27 cellular contexts compared by ENCODE assay signal in the genomic region with DNA sequence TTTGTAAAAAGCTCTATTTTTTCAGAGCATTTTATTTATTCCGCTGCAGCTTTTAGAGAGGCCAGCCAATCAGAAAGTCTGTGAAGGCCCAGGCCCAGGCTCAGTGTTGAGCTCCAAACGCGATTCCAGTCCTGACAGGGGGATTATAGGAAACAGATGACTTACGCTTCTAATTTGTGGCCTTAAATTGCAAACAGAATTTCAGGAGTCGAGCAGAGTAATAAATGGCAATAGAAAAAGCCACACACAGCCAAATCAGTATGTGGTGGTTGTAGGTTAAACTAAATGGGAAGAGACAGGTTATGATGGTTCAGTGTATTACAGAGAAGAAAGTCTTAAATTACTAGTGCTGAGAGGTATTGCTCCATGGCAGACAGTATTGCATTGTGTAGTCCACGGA.
DNase-seq lines count a peak whose midpoint lies in the region; ATAC-seq and TF ChIP-seq lines count a peak whose summit lies in the region.
"Had no signal": no experiment of that assay in that cellular context is flagged by ENCODE, and none has a peak within 500 bp of the region (broad histone marks: within the 10 kb centered on the region; RNA-seq: fewer than 3 reads in every experiment).

No MANE protein-coding gene starts in this region.

- TF ChIP-seq RAD21 in SK-N-SH (IDR thresholded peaks at IDR 0.05; ENCODE audit: low read length) = 0 out of 2 replicates have a peak, but pooled peaks have one; percentile 10

- TF ChIP-seq EP300 in SK-N-SH (IDR thresholded peaks at IDR 0.05; ENCODE audit: borderline replicate concordance in 1 of 2, low read depth in 1 of 2, low read length in 1 of 2) = peak in 1 of 2 experiments; percentile 67; a peak in 2 of 4 replicates
- no peak for TF ChIP-seq EP300 in ovary (IDR thresholded peaks at IDR 0.05)

- H3K4me1 ChIP-seq in GM23338 (ENCODE audit: insufficient read depth) = peaks cover 11% of the 10 kb centered on the region
- H3K4me1 ChIP-seq in SK-N-SH (ENCODE audit: control insufficient read depth in 1 of 2, insufficient read depth in 2 of 2, low read depth in 1 of 2, low read length in 1 of 2) = peaks cover 10 to 11% of the 10 kb centered on the region in 2 experiments; a peak in 3 of 4 replicates
- H3K4me1 ChIP-seq in hepatocyte (ENCODE audit: insufficient read depth) = no peaks in the 10 kb centered on the region
- H3K4me1 ChIP-seq in skeletal muscle satellite cell (ENCODE audit: control insufficient read depth, insufficient read depth, low read length) = peaks cover 16% of the 10 kb centered on the region
- H3K4me1 ChIP-seq in ovary (ENCODE audit: insufficient read depth) = no peaks in the 10 kb centered on the region
- no peaks in the 10 kb centered on the region for H3K4me1 ChIP-seq in OCI-LY7 (ENCODE audit: insufficient read depth, low read length, poor library complexity, severe bottlenecking)
- H3K4me1 ChIP-seq in aorta (ENCODE audit: control insufficient read depth in 1 of 2, insufficient read depth in 2 of 2, low read length in 2 of 2) = no peaks in the 10 kb centered on the region
- H3K4me1 ChIP-seq: foreskin keratinocyte, prostate gland had no signal

- H3K36me3 Mint-ChIP-seq in GM23338 (ENCODE audit: low read depth) = no peaks in the 10 kb centered on the region
- H3K36me3 Mint-ChIP-seq: CD8-positive, alpha-beta memory T cell had no signal

- H3K9me3 Mint-ChIP-seq in GM23338 = no peaks in the 10 kb centered on the region
- H3K9me3 Mint-ChIP-seq: activated T-cell treated with anti-CD3 and anti-CD28 coated beads, Interleukin-2, amount 50 U/mL, for 4 hours; CD8-positive, alpha-beta memory T cell had no signal

- H3K36me3 ChIP-seq in GM23338 (ENCODE audit: insufficient read depth) = no peaks in the 10 kb centered on the region
- H3K36me3 ChIP-seq in SK-N-SH (replicated peaks in 1 of 2; ENCODE audit: control insufficient read depth in 1 of 2, insufficient read depth in 2 of 2, low read length in 1 of 2) = no peaks in the 10 kb centered on the region
- H3K36me3 ChIP-seq in hepatocyte (replicated peaks; ENCODE audit: insufficient read depth, low read depth) = no peaks in the 10 kb centered on the region
- H3K36me3 ChIP-seq in skeletal muscle satellite cell (ENCODE audit: insufficient read depth, low read length) = no peaks in the 10 kb centered on the region
- no peaks in the 10 kb centered on the region for H3K36me3 ChIP-seq in ovary
- H3K36me3 ChIP-seq in OCI-LY7 (ENCODE audit: insufficient read depth, low read length) = no peaks in the 10 kb centered on the region
- H3K36me3 ChIP-seq in aorta (ENCODE audit: control insufficient read depth in 1 of 2, insufficient read depth in 2 of 2, low read length in 1 of 2) = no peaks in the 10 kb centered on the region
- H3K36me3 ChIP-seq: brain microvascular endothelial cell, neutrophil, prostate gland, upper lobe of left lung had no signal

- no peak overlapping the region for H3K4me3 Mint-ChIP-seq in GM23338
- H3K4me3 Mint-ChIP-seq: activated CD4-positive, alpha-beta T cell treated with anti-CD3 and anti-CD28 coated beads for 36 hours; activated T-cell treated with anti-CD3 and anti-CD28 coated beads, Interleukin-2, amount 50 U/mL, for 4 hours; CD8-positive, alpha-beta memory T cell had no signal

- no TSS peak for BruUV-seq in OCI-LY7 (replicated peaks; lab: Mats Ljungman, UMichigan)

- no peak overlapping the region for H3K9ac ChIP-seq in SK-N-SH
- peak overlapping the region; percentile 49 for H3K9ac ChIP-seq in skeletal muscle satellite cell (ENCODE audit: low read depth, low read length)

- no peaks in the 10 kb centered on the region for H4K20me1 ChIP-seq in GM23338 (replicated peaks; ENCODE audit: insufficient read depth)
- H4K20me1 ChIP-seq in SK-N-SH (ENCODE audit: insufficient read depth) = no peaks in the 10 kb centered on the region
- no peaks in the 10 kb centered on the region for H4K20me1 ChIP-seq in hepatocyte (ENCODE audit: insufficient read depth, poor library complexity, severe bottlenecking)
- H4K20me1 ChIP-seq in OCI-LY7 (ENCODE audit: insufficient read depth, low read length) = no peaks in the 10 kb centered on the region

- no peaks in the 10 kb centered on the region for H3K27me3 Mint-ChIP-seq in GM23338 (ENCODE audit: insufficient read depth, low read depth, poor library complexity)
- H3K27me3 Mint-ChIP-seq: activated CD4-positive, alpha-beta T cell treated with anti-CD3 and anti-CD28 coated beads for 36 hours; CD8-positive, alpha-beta memory T cell had no signal

- ATAC-seq in GM23338 (peak; percentile 40; the same call in 2 of the 3 replicates), aorta (ENCODE audit: low FRiP score) (no peak)
- ATAC-seq: activated CD4-positive, alpha-beta T cell treated with anti-CD3 and anti-CD28 coated beads for 36 hours; activated T-cell treated with anti-CD3 and anti-CD28 coated beads, Interleukin-2, amount 50 U/mL, for 4 hours; foreskin keratinocyte; left ventricle myocardium superior had no signal

- H3F3A ChIP-seq in GM23338 (replicated peaks; ENCODE audit: low read depth) (no peaks in the 10 kb centered on the region), SK-N-SH (replicated peaks; ENCODE audit: insufficient read depth) (no peaks in the 10 kb centered on the region)

- TF ChIP-seq CTCF in GM23338 (conservative IDR thresholded peaks at IDR 0.05; ENCODE audit: low read depth in 2 of 2) (no peak), SK-N-SH (IDR thresholded peaks at IDR 0.05) (no peak), hepatocyte (IDR thresholded peaks at IDR 0.05; ENCODE audit: poor library complexity) (no peak), ovary (IDR thresholded peaks at IDR 0.05) (no peak), OCI-LY7 (conservative IDR thresholded peaks at IDR 0.05; ENCODE audit: low read length) (no peak)

- peak; percentile 19 for DNase-seq in GM23338 (ENCODE audit: low spot score)
- peak; percentile 49 for DNase-seq in SK-N-SH
- no peak for DNase-seq in hepatocyte (ENCODE audit: low spot score)
- DNase-seq in ovary = no peak
- no peak for DNase-seq in GDM1 (lab: John Stamatoyannopoulos, UW)
- no peak for DNase-seq in OCI-LY7 (ENCODE audit: low spot score)
- no peak for DNase-seq in aorta
- DNase-seq: activated CD4-positive, alpha-beta T cell treated with anti-CD3 and anti-CD28 coated beads for 36 hours; activated T-cell treated with anti-CD3 and anti-CD28 coated beads, Interleukin-2, amount 50 U/mL, for 4 hours; brain microvascular endothelial cell; CD8-positive, alpha-beta memory T cell; DMS53; foreskin keratinocyte; GF-D8; hippocampal formation; left ventricle myocardium superior; MV-4-11; NCI-H1694 treated with DMSO at 0.1 percent for 48 hours; NCI-H345; NCI-H774; Right ventricle myocardium superior; stimulated activated CD4-positive, alpha-beta T cell treated with anti-CD3 and anti-CD28 coated beads, Interleukin-1b, Interleukin-23, amount 100 ng/mL, for 48 hours; upper lobe of left lung had no signal

- peaks cover 25% of the 10 kb centered on the region for H3K4me1 Mint-ChIP-seq in GM23338
- H3K4me1 Mint-ChIP-seq: activated CD4-positive, alpha-beta T cell treated with anti-CD3 and anti-CD28 coated beads for 36 hours; CD8-positive, alpha-beta memory T cell had no signal

- H3K4me2 ChIP-seq in GM23338 (no peak overlapping the region), SK-N-SH (no peak overlapping the region), hepatocyte (peak overlapping the region; percentile 23), skeletal muscle satellite cell (ENCODE audit: low read length) (peak overlapping the region; percentile 60), OCI-LY7 (ENCODE audit: low read length) (no peak overlapping the region)

- CTCF ChIA-PET in SK-N-SH (lab: Yijun Ruan, JAX) (interaction anchor here (0.9 kb wide), 1 partner anchor 346 kb away, joined by 3 read pairs; no protein-coding TSS in a partner anchor), OCI-LY7 (lab: Charles Lee; ENCODE audit: unreplicated experiment) (no interaction called here)

- no peaks in the 10 kb centered on the region for H3K9me2 ChIP-seq in GM23338 (ENCODE audit: insufficient read depth)
- no peaks in the 10 kb centered on the region for H3K9me2 ChIP-seq in SK-N-SH
- no peaks in the 10 kb centered on the region for H3K9me2 ChIP-seq in hepatocyte (replicated peaks; ENCODE audit: insufficient read depth)
- H3K9me2 ChIP-seq in OCI-LY7 (ENCODE audit: insufficient read depth, low read length) = no peaks in the 10 kb centered on the region

- no peaks in the 10 kb centered on the region for H3K9me3 ChIP-seq in SK-N-SH
- no peaks in the 10 kb centered on the region for H3K9me3 ChIP-seq in hepatocyte (ENCODE audit: low read depth)
- H3K9me3 ChIP-seq in skeletal muscle satellite cell (replicated peaks; ENCODE audit: low read length) = no peaks in the 10 kb centered on the region
- no peaks in the 10 kb centered on the region for H3K9me3 ChIP-seq in ovary
- H3K9me3 ChIP-seq in OCI-LY7 (ENCODE audit: low read length) = no peaks in the 10 kb centered on the region
- H3K9me3 ChIP-seq in aorta (ENCODE audit: control insufficient read depth, low read length) = no peaks in the 10 kb centered on the region
- H3K9me3 ChIP-seq: neutrophil, prostate gland, upper lobe of left lung had no signal

- WGBS in SK-N-SH (ENCODE audit: low lambda C conversion rate) = 49% methylated on average over 6 of the region's 6 CpGs
- 40% methylated on average over 6 of the region's 6 CpGs for WGBS in hepatocyte (ENCODE audit: low lambda C conversion rate, missing lambda C conversion rate)
- 70 to 82% (median 81%) methylated on average over 6 of the region's 6 CpGs for WGBS in ovary, 3 donors
- WGBS in aorta, 2 donors = 94 to 95% methylated on average over 6 of the region's 6 CpGs

- no peak overlapping the region for H3K27ac Mint-ChIP-seq in GM23338
- H3K27ac Mint-ChIP-seq: activated CD4-positive, alpha-beta T cell treated with anti-CD3 and anti-CD28 coated beads for 36 hours; CD8-positive, alpha-beta memory T cell had no signal

- H3K79me2 ChIP-seq in GM23338 (replicated peaks; ENCODE audit: insufficient read depth) (no peaks in the 10 kb centered on the region), SK-N-SH (ENCODE audit: insufficient read depth) (no peaks in the 10 kb centered on the region), hepatocyte (no peaks in the 10 kb centered on the region), OCI-LY7 (ENCODE audit: insufficient read depth, low read depth, low read length) (no peaks in the 10 kb centered on the region)

- H3K27ac ChIP-seq in GM23338 (ENCODE audit: low read depth) (no peak overlapping the region), SK-N-SH (ENCODE audit: low read depth in 2 of 2, low read length in 1 of 2) (peak overlapping the region in 1 of 2 experiments; percentile 79; a peak in 3 of 4 replicates), hepatocyte (no peak overlapping the region), ovary (no peak overlapping the region), OCI-LY7 (ENCODE audit: low read depth, low read length, poor library complexity, severe bottlenecking) (no peak overlapping the region), aorta (ENCODE audit: low read depth in 1 of 2, low read length in 2 of 2) (no peak overlapping the region)
- H3K27ac ChIP-seq: brain microvascular endothelial cell, foreskin keratinocyte, neutrophil, prostate gland, skin epidermis, upper lobe of left lung had no signal

- POLR2A ChIA-PET in SK-N-SH (lab: Yijun Ruan, JAX) (interaction anchor here (0.7 kb wide), 1 partner anchor 32 kb away, joined by 4 read pairs; no protein-coding TSS in a partner anchor), OCI-LY7 (lab: Charles Lee) (interaction anchor here (0.7 to 1.6 kb wide), 6 partner anchors 9 to 281 kb away, joined by 3 to 6 read pairs (median 4); no protein-coding TSS in a partner anchor)

- intact Hi-C loops in ovary (cut with DNase I) = no loop called here
- intact Hi-C loops in OCI-LY7 (cut with micrococcal nuclease; ENCODE audit: unreplicated experiment) = no loop called here
- intact Hi-C loops in aorta (cut with DNase I) = no loop called here

- no peak for TF ChIP-seq POLR2A in ovary (IDR thresholded peaks at IDR 0.05)

- H3K4me3 ChIP-seq in GM23338 (no peak overlapping the region), SK-N-SH (ENCODE audit: low read depth in 2 of 2, low read length in 1 of 2) (no peak overlapping the region), hepatocyte (no peak overlapping the region), skeletal muscle satellite cell (ENCODE audit: low read length) (no peak overlapping the region), ovary (no peak overlapping the region), OCI-LY7 (ENCODE audit: low read depth, low read length, poor library complexity, severe bottlenecking) (no peak overlapping the region), aorta (ENCODE audit: low read length in 2 of 2) (no peak overlapping the region)
- H3K4me3 ChIP-seq: prostate gland, skin epidermis, upper lobe of left lung had no signal

- H3K27me3 ChIP-seq in GM23338 (ENCODE audit: insufficient read depth) (no peaks in the 10 kb centered on the region), SK-N-SH (ENCODE audit: insufficient read depth) (no peaks in the 10 kb centered on the region), hepatocyte (no peaks in the 10 kb centered on the region), skeletal muscle satellite cell (ENCODE audit: control insufficient read depth, insufficient read depth, low read length) (no peaks in the 10 kb centered on the region), ovary (no peaks in the 10 kb centered on the region), aorta (ENCODE audit: control insufficient read depth in 1 of 2, insufficient read depth in 2 of 2, low read length in 1 of 2) (no peaks in the 10 kb centered on the region)
- H3K27me3 ChIP-seq: brain microvascular endothelial cell, neutrophil, upper lobe of left lung had no signal

- H2AFZ ChIP-seq in GM23338 (peak overlapping the region; percentile 53; the same call in 1 of the 2 replicates), SK-N-SH (ENCODE audit: low read depth) (peak overlapping the region; percentile 90), hepatocyte (no peak overlapping the region), OCI-LY7 (ENCODE audit: low read length) (no peak overlapping the region)

Comparison
In these comparisons a context has a peak if more than half of its experiments do, and no peak if none do; other contexts are left out.
1. DNase-seq: peak in GM23338 (single experiment) and SK-N-SH (single experiment); none in hepatocyte (single experiment), ovary (0 of 5), GDM1 (single experiment), OCI-LY7 (single experiment) and aorta (0 of 2).
2. H2AFZ ChIP-seq: peak in GM23338 (single experiment) and SK-N-SH (single experiment); none in hepatocyte (single experiment) and OCI-LY7 (single experiment).
3. H3K4me2 ChIP-seq: peak in hepatocyte (single experiment) and skeletal muscle satellite cell (single experiment); none in GM23338 (single experiment), SK-N-SH (single experiment) and OCI-LY7 (single experiment).